20 cellular contexts compared by ENCODE assay signal in the genomic region with DNA sequence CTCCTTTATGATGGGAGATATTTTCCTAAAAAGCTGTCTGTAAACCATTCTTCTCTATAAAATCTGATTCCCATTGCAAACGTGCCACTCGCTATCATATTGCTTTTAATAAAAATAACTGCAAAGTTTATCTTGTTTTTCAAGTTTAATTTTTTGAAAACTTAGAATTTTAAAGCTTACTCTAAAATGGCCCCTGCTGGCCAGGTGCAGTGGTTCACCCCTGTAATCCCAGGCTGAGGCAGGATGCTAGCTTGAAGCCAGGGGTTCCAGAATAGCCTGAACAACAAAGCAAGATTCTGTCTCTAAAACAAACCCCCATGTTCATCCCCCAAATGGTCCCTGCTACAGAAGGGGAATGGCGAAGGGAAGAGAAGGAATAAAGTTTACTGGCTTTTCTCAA. TPM values are rescaled to one million over a fixed set of nuclear protein-coding genes. Genes with fewer than 3 reads are reported as not detected.
DNase-seq lines count a peak whose midpoint lies in the region; ATAC-seq, FAIRE-seq and TF ChIP-seq lines count a peak whose summit lies in the region.
"Had no signal": no experiment of that assay in that cellular context is flagged by ENCODE, and none has a peak within 500 bp of the region (broad histone marks: within the 10 kb centered on the region; RNA-seq: fewer than 3 reads in every experiment).

No MANE protein-coding gene starts in this region.

- no peak overlapping the region for H2BK5ac ChIP-seq in H1 (ENCODE audit: low read depth, low read length)

- H3K4me2 ChIP-seq in Loucy (ENCODE audit: low read depth, low read length, poor library complexity, severe bottlenecking) (no peak overlapping the region), H1 (ENCODE audit: insufficient read depth in 1 of 2, low read depth in 2 of 2, low read length in 2 of 2) (no peak overlapping the region)
- H3K4me2 ChIP-seq: KMS-11 had no signal

- TF ChIP-seq RAD21 in H1 (IDR thresholded peaks at IDR 0.05 in 1 of 2, conservative IDR thresholded peaks at IDR 0.05 in 1 of 2; ENCODE audit: low read depth in 2 of 2, low read length in 2 of 2): no peak

- POLR2A ChIA-PET in H1 (lab: Charles Lee; ENCODE audit: partially characterized antibody): interaction anchor here (0.5 to 0.7 kb wide), 2 partner anchors 40 to 205 kb away, joined by 3 read pairs; no protein-coding TSS in a partner anchor

- no peak for TF ChIP-seq EP300 in H1 (IDR thresholded peaks at IDR 0.05; ENCODE audit: borderline replicate concordance in 1 of 2, low read depth in 2 of 2, low read length in 2 of 2)

- no peaks in the 10 kb centered on the region for H3K79me1 ChIP-seq in H1 (ENCODE audit: low read depth, low read length)

- H4K5ac ChIP-seq in H1 (ENCODE audit: insufficient read length, low read depth, low read length): no peak overlapping the region

- no peak for TF ChIP-seq POLR2A in H1 (IDR thresholded peaks at IDR 0.05; ENCODE audit: control extremely low read depth in 1 of 2, low read depth in 2 of 2, low read length in 2 of 2)

- no peaks in the 10 kb centered on the region for H3F3A ChIP-seq in Loucy (ENCODE audit: low read depth)

- H2BK12ac ChIP-seq in H1 (ENCODE audit: low read depth, low read length): no peak overlapping the region

- H4K20me1 ChIP-seq in Loucy (ENCODE audit: insufficient read depth, low read length, poor library complexity, severe bottlenecking) (no peaks in the 10 kb centered on the region), H1 (replicated peaks in 1 of 2; ENCODE audit: control insufficient read depth in 1 of 2, insufficient read depth in 2 of 2, low read length in 2 of 2) (no peaks in the 10 kb centered on the region)

- H3K9ac ChIP-seq in Loucy (ENCODE audit: low read depth, low read length, poor library complexity, severe bottlenecking) (no peak overlapping the region), H1 (replicated peaks in 1 of 4; ENCODE audit: extremely low read depth in 1 of 4, low read depth in 3 of 4, low read length in 3 of 4) (no peak overlapping the region), kidney (ENCODE audit: low read length in 2 of 2) (no peak overlapping the region)
- H3K9ac ChIP-seq: KMS-11 had no signal

- no peak overlapping the region for H2BK120ac ChIP-seq in H1 (replicated peaks; ENCODE audit: low read depth, low read length)

- H3K9me2 ChIP-seq in Loucy (replicated peaks; ENCODE audit: low read depth, low read length): no peaks in the 10 kb centered on the region

- no peak for FAIRE-seq in H1 (lab: Jason Lieb, UNC)
- no peak for FAIRE-seq in kidney (lab: Jason Lieb, UNC)
- FAIRE-seq: D721Med had no signal

- no peak overlapping the region for H3K18ac ChIP-seq in H1 (ENCODE audit: extremely low read depth, low read length)

- H3K27ac ChIP-seq in H1 (ENCODE audit: low read depth, low read length): no peak overlapping the region
- peak overlapping the region; percentile 94 for H3K27ac ChIP-seq in psoas muscle
- H3K27ac ChIP-seq in kidney (ENCODE audit: low read depth in 2 of 2, low read length in 2 of 2): no peak overlapping the region
- H3K27ac ChIP-seq: HL-60, KMS-11, RWPE1, SJCRH30 had no signal

- H3K36me3 ChIP-seq in Loucy (ENCODE audit: insufficient read depth, low read length): no peaks in the 10 kb centered on the region
- no peaks in the 10 kb centered on the region for H3K36me3 ChIP-seq in H1 (ENCODE audit: control insufficient read depth in 2 of 4, insufficient read depth in 4 of 4, low read length in 3 of 4)
- H3K36me3 ChIP-seq in psoas muscle (ENCODE audit: insufficient read depth in 1 of 2, low read depth in 1 of 2): no peaks in the 10 kb centered on the region
- no peaks in the 10 kb centered on the region for H3K36me3 ChIP-seq in kidney (ENCODE audit: control insufficient read depth in 1 of 2, insufficient read depth in 2 of 2, low read length in 2 of 2)
- H3K36me3 ChIP-seq: BE2C had no signal

- no peaks in the 10 kb centered on the region for H3K23me2 ChIP-seq in H1 (ENCODE audit: low read depth, low read length)

- H2BK15ac ChIP-seq in H1 (ENCODE audit: low read length): no peak overlapping the region

- H2BK20ac ChIP-seq in H1 (ENCODE audit: low read length): no peak overlapping the region

- peak; percentile 11 for TF ChIP-seq CTCF in GM12865 (IDR thresholded peaks at IDR 0.05; ENCODE audit: insufficient read depth, low read depth, low read length, missing control alignments)
- TF ChIP-seq CTCF in Loucy (conservative IDR thresholded peaks at IDR 0.05; ENCODE audit: low read length): peak; percentile 20
- peak in 2 of 3 experiments; percentile 11 to 22; a peak in 2 of 4 replicates for TF ChIP-seq CTCF in H1 (IDR thresholded peaks at IDR 0.05; ENCODE audit: control extremely low read depth in 1 of 3, insufficient read depth in 1 of 3, low read depth in 1 of 3, low read length in 3 of 3)
- peak; percentile 9 for TF ChIP-seq CTCF in psoas muscle (IDR thresholded peaks at IDR 0.05)
- TF ChIP-seq CTCF in kidney (IDR thresholded peaks at IDR 0.05; ENCODE audit: borderline replicate concordance, extremely low read depth, insufficient read depth): no peak

- no peak overlapping the region for H2AK5ac ChIP-seq in H1 (ENCODE audit: low read depth, low read length)

- no peaks in the 10 kb centered on the region for H3K27me3 ChIP-seq in Loucy (ENCODE audit: insufficient read depth, low read length, poor library complexity, severe bottlenecking)
- no peaks in the 10 kb centered on the region for H3K27me3 ChIP-seq in H1 (replicated peaks in 1 of 4; ENCODE audit: control insufficient read depth in 3 of 4, extremely low read depth in 1 of 4, insufficient read depth in 3 of 4, low read length in 3 of 4)
- no peaks in the 10 kb centered on the region for H3K27me3 ChIP-seq in psoas muscle (ENCODE audit: insufficient read depth in 3 of 3, low read length in 2 of 3)
- H3K27me3 ChIP-seq: BE2C, SJCRH30 had no signal

- no peak for DNase-seq in GM12865 (ENCODE audit: low read depth)
- DNase-seq in H1 (ENCODE audit: low read depth in 1 of 2, low spot score in 2 of 2): no peak
- DNase-seq in psoas muscle: no peak
- DNase-seq in sciatic nerve (ENCODE audit: low spot score): no peak
- DNase-seq in activated T-cell treated with anti-CD3 and anti-CD28 coated beads, Interleukin-2, amount 50 U/mL, for 48 hours: no peak
- DNase-seq in kidney: no peak
- DNase-seq: BE2C; CD4-positive, alpha-beta memory T cell; DND-41; GF-D8; NCI-H1417 treated with DMSO at 0.1 percent for 48 hours; NCI-H2029 treated with DMSO at 0.1 percent for 48 hours; NCI-H510A; SJCRH30 had no signal

- H3K14ac ChIP-seq in H1 (ENCODE audit: insufficient read length): no peak overlapping the region

- H3K4me3 ChIP-seq in GM12865 (ENCODE audit: low read depth, low read length): no peak overlapping the region
- no peak overlapping the region for H3K4me3 ChIP-seq in Loucy (ENCODE audit: low read length, poor library complexity, severe bottlenecking)
- no peak overlapping the region for H3K4me3 ChIP-seq in H1 (ENCODE audit: extremely low read depth in 1 of 4, insufficient read depth in 2 of 4, low read depth in 3 of 4, low read length in 4 of 4)
- no peak overlapping the region for H3K4me3 ChIP-seq in psoas muscle
- no peak overlapping the region for H3K4me3 ChIP-seq in kidney (ENCODE audit: low read length in 2 of 2)
- H3K4me3 ChIP-seq: SJCRH30 had no signal

- intact Hi-C loops in psoas muscle (cut with DNase I): loop anchor here in 1 of 2 donors (5.0 kb wide), 2 partner anchors 42 to 153 kb away; a partner anchor contains a TSS
- intact Hi-C loops in sciatic nerve (cut with DNase I): no loop called here
- intact Hi-C loops in kidney (cut with DNase I): no loop called here

- H3K9me3 ChIP-seq in Loucy (ENCODE audit: insufficient read depth, low read depth, low read length) (no peaks in the 10 kb centered on the region), H1 (ENCODE audit: insufficient read depth in 2 of 2, low read depth in 1 of 2, low read length in 1 of 2) (no peaks in the 10 kb centered on the region), psoas muscle (no peaks in the 10 kb centered on the region), kidney (ENCODE audit: control insufficient read depth in 1 of 2, low read length in 2 of 2) (no peaks in the 10 kb centered on the region)
- H3K9me3 ChIP-seq: BE2C, SJCRH30 had no signal

- WGBS in H1 (ENCODE audit: extremely low coverage in 1 of 2, insufficient coverage in 1 of 2, insufficient read length in 1 of 2, insufficient replicate concordance in 2 of 2, low coverage in 1 of 2, low lambda C conversion rate in 2 of 2, missing lambda C conversion rate in 1 of 2), 2 experiments: 89% methylated on average over 3 of the region's 3 CpGs; no CpG with 5 or more reads in 1 of the 2 experiments
- 81 to 94% (median 87%) methylated on average over 3 of the region's 3 CpGs for WGBS in psoas muscle, 3 donors

- no peak overlapping the region for H4K91ac ChIP-seq in H1 (replicated peaks; ENCODE audit: insufficient read length, low read length)

- CTCF ChIA-PET in H1 (lab: Charles Lee; ENCODE audit: partially characterized antibody): interaction anchor here (0.9 to 10.2 kb wide), 15 partner anchors 11 to 172 kb away, joined by 3 to 108 read pairs (median 5); a partner anchor contains a TSS

- no peak overlapping the region for H3K56ac ChIP-seq in H1 (replicated peaks; ENCODE audit: insufficient read length, low read depth, low read length)

- peaks cover 9% of the 10 kb centered on the region for H3K4me1 ChIP-seq in Loucy (ENCODE audit: insufficient read depth, low read length, poor library complexity, severe bottlenecking)
- no peaks in the 10 kb centered on the region for H3K4me1 ChIP-seq in H1 (replicated peaks in 1 of 4; ENCODE audit: control insufficient read depth in 3 of 4, insufficient read depth in 4 of 4, low read length in 3 of 4)
- H3K4me1 ChIP-seq in psoas muscle: peaks cover 56% of the 10 kb centered on the region
- no peaks in the 10 kb centered on the region for H3K4me1 ChIP-seq in kidney (ENCODE audit: control insufficient read depth in 1 of 2, insufficient read depth in 1 of 2, low read depth in 1 of 2, low read length in 2 of 2)
- H3K4me1 ChIP-seq: BE2C, SJCRH30 had no signal

- no peak overlapping the region for H3K23ac ChIP-seq in H1 (ENCODE audit: insufficient read length)

- no peak overlapping the region for H2AFZ ChIP-seq in Loucy (ENCODE audit: low read length)
- H2AFZ ChIP-seq in H1 (ENCODE audit: low read length): no peak overlapping the region

- no peak for ATAC-seq in psoas muscle
- no peak for ATAC-seq in sciatic nerve
- ATAC-seq in HG03565 (IDR thresholded peaks at IDR 0.05; ENCODE audit: unreplicated experiment): no peak

- H3K79me2 ChIP-seq in Loucy (ENCODE audit: insufficient read depth, low read length) (no peaks in the 10 kb centered on the region), H1 (ENCODE audit: control insufficient read depth in 1 of 2, insufficient read depth in 2 of 2, low read length in 2 of 2) (no peaks in the 10 kb centered on the region)

- no peak overlapping the region for H4K8ac ChIP-seq in H1 (ENCODE audit: extremely low read depth, insufficient read depth, low read length)

- no peak overlapping the region for H3K4ac ChIP-seq in H1 (replicated peaks; ENCODE audit: insufficient read length, low read depth, low read length)

RNA-seq across cellular contexts. Expression of a gene that starts 25.6 kb away (rescaled TPM):
- 4.6 and 5.7 TPM in 2 replicates for total RNA-seq in H1 (2021; fragmentation: NEBNext Ultra II Directional; extraction: Animal tissue kit (Norgen Biotek cat#: 25700))
- polyA plus RNA-seq in H1 (2011; rRNA removed): 5.0 and 7.0 TPM in 2 replicates
- polyA plus RNA-seq in H1 (2011; cell fraction: cytosol; rRNA removed): 5.7 TPM
- 2.4 TPM for polyA plus RNA-seq in H1 (2011; cell fraction: nucleus; rRNA removed)
- polyA plus RNA-seq in H1 (2012, experiment 1 of 2): 4.1 to 5.5 TPM (median 5.0 TPM) in 4 replicates
- polyA plus RNA-seq in H1 (2012, experiment 2 of 2): 3.1 TPM
- polyA plus RNA-seq in H1 (2013, experiment 1 of 2): 5.1 TPM
- 5.2 TPM for polyA plus RNA-seq in H1 (2013, experiment 2 of 2)
- polyA minus RNA-seq in H1 (2011; rRNA and poly(A)+ RNA removed): 3.4 and 3.5 TPM in 2 replicates
- polyA minus RNA-seq in H1 (2011; cell fraction: cytosol; rRNA and poly(A)+ RNA removed): 3.7 TPM
- 2.6 TPM for polyA minus RNA-seq in H1 (2011; cell fraction: nucleus; rRNA and poly(A)+ RNA removed)
- total RNA-seq in psoas muscle: 10 to 100 TPM in 1 of 4 donors, 1 to 10 TPM in 3; 4.6 to 11.7 (median 7.2) TPM
- polyA plus RNA-seq in psoas muscle: 1 to 10 TPM; 3.5 to 6.1 (median 4.7) TPM
- total RNA-seq in sciatic nerve: 41.7 TPM
- 14.1 TPM for total RNA-seq in kidney
- 8.7 TPM for polyA plus RNA-seq in kidney (ENCODE audit: insufficient read depth, low read depth, low replicate concordance)
- polyA plus RNA-seq: CD4-positive, alpha-beta memory T cell had no signal

RNA-seq across cellular contexts. Expression of a gene that starts 41.9 kb away (rescaled TPM):
- 82.1 and 85.1 TPM in 2 replicates for total RNA-seq in H1 (2021; fragmentation: NEBNext Ultra II Directional; extraction: Animal tissue kit (Norgen Biotek cat#: 25700))
- 5.5 and 9.3 TPM in 2 replicates for polyA plus RNA-seq in H1 (2011; rRNA removed)
- polyA plus RNA-seq in H1 (2011; cell fraction: cytosol; rRNA removed): 10.2 TPM
- 2.9 TPM for polyA plus RNA-seq in H1 (2011; cell fraction: nucleus; rRNA removed)
- 20.1 to 59.8 TPM (median 23.8 TPM) in 4 replicates for polyA plus RNA-seq in H1 (2012, experiment 1 of 2)
- 20.8 TPM for polyA plus RNA-seq in H1 (2012, experiment 2 of 2)
- polyA plus RNA-seq in H1 (2013, experiment 1 of 2): 27.6 TPM
- polyA plus RNA-seq in H1 (2013, experiment 2 of 2): 27.1 TPM
- polyA minus RNA-seq in H1 (2011; rRNA and poly(A)+ RNA removed): 11.8 and 16.2 TPM in 2 replicates
- 18.4 TPM for polyA minus RNA-seq in H1 (2011; cell fraction: cytosol; rRNA and poly(A)+ RNA removed)
- polyA minus RNA-seq in H1 (2011; cell fraction: nucleus; rRNA and poly(A)+ RNA removed): 13.5 TPM
- total RNA-seq in psoas muscle: 10 to 100 TPM; 45.7 to 69.4 (median 52.5) TPM
- polyA plus RNA-seq in psoas muscle: 10 to 100 TPM; 19.2 to 45.6 (median 26.0) TPM
- total RNA-seq in sciatic nerve: 64.0 TPM
- 50.8 TPM for total RNA-seq in kidney
- polyA plus RNA-seq in kidney (ENCODE audit: insufficient read depth, low read depth, low replicate concordance): 18.3 TPM
